10 cellular contexts compared by ENCODE assay signal in the genomic region with DNA sequence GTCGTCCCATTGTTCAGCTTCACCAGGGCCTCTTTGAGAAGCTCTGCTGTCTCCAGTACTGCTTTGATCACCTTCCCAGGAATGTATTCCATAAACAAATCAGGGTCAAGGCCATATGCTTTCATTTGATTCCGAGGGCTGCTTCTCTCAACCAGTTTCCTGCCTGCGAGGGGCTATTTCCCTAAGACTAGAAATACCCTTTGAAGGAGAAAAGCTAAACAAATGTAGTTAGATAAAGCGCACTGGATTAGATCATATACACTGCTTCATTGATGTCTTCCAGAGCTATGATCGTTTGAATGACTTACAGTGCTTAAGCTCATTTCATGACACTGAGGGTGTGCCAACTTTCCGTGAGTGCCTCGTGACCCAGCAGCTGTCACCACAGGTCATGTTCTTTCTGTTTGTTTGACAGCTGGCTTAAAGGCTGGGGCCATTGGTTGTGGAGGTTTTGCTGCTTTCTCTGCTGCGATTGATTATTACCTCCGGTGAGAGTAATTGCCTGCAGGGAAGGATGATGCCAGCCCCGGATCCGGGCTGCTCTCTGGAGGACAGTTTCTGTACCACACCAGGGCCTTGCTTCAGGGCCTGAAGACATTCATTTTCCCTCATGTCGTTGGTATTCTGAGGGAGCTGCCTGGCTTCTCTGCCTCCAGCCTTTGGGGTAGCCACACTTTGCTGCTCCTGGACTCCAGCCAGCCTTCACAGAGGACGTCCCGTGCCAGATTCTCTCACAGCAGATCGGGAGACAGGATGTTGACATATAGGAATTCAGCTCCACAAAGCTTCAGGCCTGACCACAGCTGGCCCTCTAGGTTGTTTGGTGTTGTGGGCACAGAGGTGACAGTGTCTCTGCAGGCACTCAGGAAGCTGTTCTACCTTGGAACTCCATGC. TPM values are rescaled to one million over a fixed set of nuclear protein-coding genes. Genes with fewer than 3 reads are reported as not detected.
A peak's percentile ranks its signal among the peaks of the same experiment; 100 is the strongest.
DNase-seq lines count a peak whose midpoint lies in the region; ATAC-seq, FAIRE-seq and TF ChIP-seq lines count a peak whose summit lies in the region.
"Had no signal": no experiment of that assay in that cellular context is flagged by ENCODE, and none has a peak within 500 bp of the region (broad histone marks: within the 10 kb centered on the region; RNA-seq: fewer than 3 reads in every experiment).

No MANE protein-coding gene starts in this region.

- no peak for FAIRE-seq in kidney (lab: Jason Lieb, UNC)

- no peak for TF ChIP-seq POLR2A in stomach (IDR thresholded peaks at IDR 0.05)

- H3K36me3 ChIP-seq in kidney (ENCODE audit: control insufficient read depth in 1 of 2, insufficient read depth in 2 of 2, low read length in 2 of 2) (peaks cover 9 to 29% of the 10 kb centered on the region in 2 donors), stomach (peaks cover 37 to 66% (median 64%) of the 10 kb centered on the region in 4 donors)
- H3K36me3 ChIP-seq: ovary had no signal

- no peak for TF ChIP-seq EP300 in stomach (IDR thresholded peaks at IDR 0.05)

- no peak overlapping the region for H3K4me3 ChIP-seq in kidney (ENCODE audit: low read length in 2 of 2)
- no peak overlapping the region for H3K4me3 ChIP-seq in stomach
- H3K4me3 ChIP-seq: ovary had no signal

- WGBS in stomach, 5 donors: 35 to 44% (median 36%) methylated on average over 15 of the region's 15 CpGs

- no peaks in the 10 kb centered on the region for H3K27me3 ChIP-seq in stomach
- H3K27me3 ChIP-seq: ovary had no signal

- TF ChIP-seq CTCF in kidney (IDR thresholded peaks at IDR 0.05; ENCODE audit: borderline replicate concordance, extremely low read depth, insufficient read depth): no peak
- TF ChIP-seq CTCF in stomach (IDR thresholded peaks at IDR 0.05): no peak

- ATAC-seq in HG03025 (IDR thresholded peaks at IDR 0.05; ENCODE audit: low FRiP score, unreplicated experiment): no peak

- DNase-seq in DMS153 (lab: John Stamatoyannopoulos, UW): peak; percentile 0
- DNase-seq in DMS153 treated with DMSO at 0.1 percent for 48 hours (lab: John Stamatoyannopoulos, UW; ENCODE audit: unreplicated experiment): no peak
- peak in 1 of 61 donors; percentile 13 for DNase-seq in caudate nucleus (lab: John Stamatoyannopoulos, UW)
- peak; percentile 41 for DNase-seq in kidney
- DNase-seq in stomach: peak; percentile 63
- DNase-seq in inferior parietal cortex (ENCODE audit: extremely low spot score): no peak
- DNase-seq in HuH-7 (ENCODE audit: low spot score): no peak

- H3K27ac ChIP-seq in caudate nucleus (ENCODE audit: low read depth, low read length) (peak overlapping the region; percentile 39), kidney (ENCODE audit: low read depth in 2 of 2, low read length in 2 of 2) (no peak overlapping the region), stomach (peak overlapping the region; percentile 44 to 91 (median 89))
- H3K27ac ChIP-seq: 22Rv1, ovary had no signal

- intact Hi-C loops in kidney (cut with DNase I) (no loop called here), stomach (cut with DNase I; ENCODE audit: low total_unique reads) (loop anchor here (10.0 kb wide), 1 partner anchor 54 kb away; no protein-coding TSS in a partner anchor)

- H3K9me3 ChIP-seq in kidney (ENCODE audit: control insufficient read depth in 1 of 2, low read length in 2 of 2) (no peaks in the 10 kb centered on the region), stomach (no peaks in the 10 kb centered on the region)
- H3K9me3 ChIP-seq: ovary had no signal

- peaks cover 35 to 38% of the 10 kb centered on the region in 2 donors for H3K4me1 ChIP-seq in kidney (ENCODE audit: control insufficient read depth in 1 of 2, insufficient read depth in 1 of 2, low read depth in 1 of 2, low read length in 2 of 2)
- peaks cover 72 to 91% (median 88%) of the 10 kb centered on the region in 4 donors for H3K4me1 ChIP-seq in stomach

- H3K9ac ChIP-seq in kidney (ENCODE audit: low read length in 2 of 2): no peak overlapping the region

RNA-seq across cellular contexts. Expression of gene TIMM22, which starts 3.9 kb away (rescaled TPM):
- total RNA-seq in kidney (14.6 TPM), stomach (10 to 100 TPM in 2 of 5 donors, 1 to 10 TPM in 2, under 1 TPM in 1; 0.29 to 22.6 (median 8.9) TPM)
- polyA plus RNA-seq in kidney (ENCODE audit: insufficient read depth, low read depth, low replicate concordance) (17.3 TPM), stomach (1 to 10 TPM; 7.3 to 9.5 (median 8.6) TPM)

RNA-seq across cellular contexts. Expression of gene NXN, which starts 21.3 kb away (rescaled TPM):
- total RNA-seq in kidney (26.8 TPM), stomach (10 to 100 TPM; 21.0 to 47.8 (median 26.9) TPM)
- polyA plus RNA-seq in kidney (ENCODE audit: insufficient read depth, low read depth, low replicate concordance) (10.2 TPM), stomach (10 to 100 TPM; 17.9 to 33.8 (median 23.2) TPM)

Comparison
In these comparisons a context has a peak if more than half of its experiments do, and no peak if none do; other contexts are left out.
1. DNase-seq: peak in DMS153 (single experiment), kidney (single experiment) and stomach (single experiment); none in DMS153 treated with DMSO at 0.1 percent for 48 hours (single experiment), inferior parietal cortex (single experiment) and HuH-7 (single experiment).
2. H3K27ac ChIP-seq: peak in caudate nucleus (single experiment) and stomach (5 of 5); none in kidney (0 of 2).